In the genomic region with DNA sequence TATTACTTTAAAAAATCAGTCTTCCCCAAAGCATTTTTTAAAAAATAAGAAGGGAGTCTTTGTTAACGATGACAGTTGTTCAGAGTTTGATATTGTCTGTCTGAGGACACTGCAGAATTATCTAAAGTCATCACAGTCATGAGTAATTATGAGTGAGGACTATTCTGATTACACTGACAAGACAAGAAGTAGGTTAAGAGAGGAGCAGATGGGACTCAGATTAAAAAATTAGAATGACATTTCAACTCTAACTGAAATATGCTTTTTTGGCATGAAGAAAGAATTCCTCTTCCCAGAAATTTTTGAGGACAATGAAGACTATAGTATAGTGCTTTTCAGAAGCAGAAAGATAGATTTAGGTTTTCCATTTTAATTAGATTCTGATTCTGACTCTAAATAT, we compare ENCODE assay signal across 34 cellular contexts.
"Had no signal": no experiment of that assay in that cellular context is flagged by ENCODE, and none has a peak within 500 bp of the region (broad histone marks: within the 10 kb centered on the region; RNA-seq: fewer than 3 reads in every experiment).

No MANE protein-coding gene starts in this region.

- H3K4me1 Mint-ChIP-seq: activated B cell treated with CpG ODN at 0.5 μM for 24 hours; activated CD4-positive, alpha-beta memory T cell treated with anti-CD3 and anti-CD28 coated beads, Interleukin-2, amount 10 ng/mL, durations not matched to agents 7 days and 5 days; activated CD4-positive, alpha-beta T cell treated with anti-CD3 and anti-CD28 coated beads, Interleukin-2, amount 10 ng/mL, durations not matched to agents 24 days and 14 days; activated CD8-positive, alpha-beta memory T cell treated with anti-CD3 and anti-CD28 coated beads, Interleukin-2, amount 10 ng/mL, durations not matched to agents 7 days and 5 days; activated naive CD4-positive, alpha-beta T cell treated with anti-CD3 and anti-CD28 coated beads, Interleukin-2, amount 10 ng/mL, durations not matched to agents 7 days and 5 days; activated naive CD4-positive, alpha-beta T cell treated with anti-CD3 and anti-CD28 coated beads, Interleukin-2, amount 50 U/mL, for 24 hours; activated naive CD8-positive, alpha-beta T cell treated with anti-CD3 and anti-CD28 coated beads, Interleukin-2, amount 10 ng/mL, durations not matched to agents 7 days and 5 days; activated naive CD8-positive, alpha-beta T cell treated with anti-CD3 and anti-CD28 coated beads, Interleukin-2, amount 50 U/mL, for 24 hours; central memory CD8-positive, alpha-beta T cell had no signal

- H3K4me1 ChIP-seq: ascending aorta had no signal

- H3K27ac ChIP-seq: ascending aorta, cardiac muscle cell, VCaP had no signal

- H3K36me3 Mint-ChIP-seq: activated CD8-positive, alpha-beta memory T cell treated with anti-CD3 and anti-CD28 coated beads, Interleukin-2, amount 10 ng/mL, durations not matched to agents 7 days and 5 days; activated naive CD4-positive, alpha-beta T cell treated with anti-CD3 and anti-CD28 coated beads, Interleukin-2, amount 10 ng/mL, durations not matched to agents 7 days and 5 days; activated naive CD4-positive, alpha-beta T cell treated with anti-CD3 and anti-CD28 coated beads, Interleukin-2, amount 50 U/mL, for 24 hours; activated naive CD8-positive, alpha-beta T cell; activated naive CD8-positive, alpha-beta T cell treated with anti-CD3 and anti-CD28 coated beads, Interleukin-2, amount 10 ng/mL, durations not matched to agents 7 days and 5 days; brain had no signal

- H3K4me3 Mint-ChIP-seq: activated B cell treated with CpG ODN at 0.5 μM for 24 hours; activated CD4-positive, alpha-beta memory T cell treated with anti-CD3 and anti-CD28 coated beads, Interleukin-2, amount 10 ng/mL, durations not matched to agents 7 days and 5 days; activated CD4-positive, alpha-beta T cell treated with anti-CD3 and anti-CD28 coated beads, Interleukin-2, amount 10 ng/mL, durations not matched to agents 24 days and 14 days; activated CD8-positive, alpha-beta memory T cell treated with anti-CD3 and anti-CD28 coated beads, Interleukin-2, amount 10 ng/mL, durations not matched to agents 7 days and 5 days; activated CD8-positive, alpha-beta T cell treated with anti-CD3 and anti-CD28 coated beads, Interleukin-2, amount 10 ng/mL, durations not matched to agents 7 days and 5 days; activated naive CD4-positive, alpha-beta T cell treated with anti-CD3 and anti-CD28 coated beads, Interleukin-2, amount 10 ng/mL, durations not matched to agents 7 days and 5 days; activated naive CD4-positive, alpha-beta T cell treated with anti-CD3 and anti-CD28 coated beads, Interleukin-2, amount 50 U/mL, for 24 hours; activated naive CD8-positive, alpha-beta T cell; activated naive CD8-positive, alpha-beta T cell treated with anti-CD3 and anti-CD28 coated beads, Interleukin-2, amount 10 ng/mL, durations not matched to agents 7 days and 5 days; activated naive CD8-positive, alpha-beta T cell treated with anti-CD3 and anti-CD28 coated beads, Interleukin-2, amount 50 U/mL, for 24 hours; activated T-cell treated with anti-CD3 and anti-CD28 coated beads, Interleukin-2, amount 50 U/mL, for 24 hours; central memory CD8-positive, alpha-beta T cell; T-helper 1 cell treated with Interleukin-12 subunit alpha and Interleukin-12 subunit beta and Interleukin-4 antibody, amounts not matched to agents 30 μg/mL and 1 μg/mL, for 36 hours; T-helper 2 cell treated with Interferon-gamma antibody and Interleukin-4, amounts not matched to agents 5 μg/mL and 100 μg/mL, for 36 hours had no signal

- H3K4me3 ChIP-seq: ascending aorta, cardiac muscle cell had no signal

- H3K36me3 ChIP-seq: ascending aorta, cardiac muscle cell had no signal

- H3K27me3 Mint-ChIP-seq: activated B cell treated with CpG ODN at 0.5 μM for 24 hours; activated CD4-positive, alpha-beta memory T cell treated with anti-CD3 and anti-CD28 coated beads, Interleukin-2, amount 10 ng/mL, durations not matched to agents 7 days and 5 days; activated CD4-positive, alpha-beta T cell treated with anti-CD3 and anti-CD28 coated beads, Interleukin-2, amount 10 ng/mL, durations not matched to agents 24 days and 14 days; activated CD8-positive, alpha-beta memory T cell treated with anti-CD3 and anti-CD28 coated beads, Interleukin-2, amount 10 ng/mL, durations not matched to agents 7 days and 5 days; activated naive CD4-positive, alpha-beta T cell treated with anti-CD3 and anti-CD28 coated beads, Interleukin-2, amount 10 ng/mL, durations not matched to agents 7 days and 5 days; activated naive CD4-positive, alpha-beta T cell treated with anti-CD3 and anti-CD28 coated beads, Interleukin-2, amount 50 U/mL, for 24 hours; activated naive CD8-positive, alpha-beta T cell; activated naive CD8-positive, alpha-beta T cell treated with anti-CD3 and anti-CD28 coated beads, Interleukin-2, amount 10 ng/mL, durations not matched to agents 7 days and 5 days; activated naive CD8-positive, alpha-beta T cell treated with anti-CD3 and anti-CD28 coated beads, Interleukin-2, amount 50 U/mL, for 24 hours; activated T-cell treated with anti-CD3 and anti-CD28 coated beads, Interleukin-2, amount 50 U/mL, for 24 hours; brain; central memory CD8-positive, alpha-beta T cell had no signal

- DNase-seq: activated B cell treated with CpG ODN at 0.5 μM for 24 hours; activated CD4-positive, alpha-beta memory T cell treated with anti-CD3 and anti-CD28 coated beads, Interleukin-2, amount 10 ng/mL, durations not matched to agents 7 days and 5 days; activated CD4-positive, alpha-beta T cell treated with anti-CD3 and anti-CD28 coated beads for 4 hours; activated CD4-positive, alpha-beta T cell treated with anti-CD3 and anti-CD28 coated beads, Interleukin-2, amount 10 ng/mL, durations not matched to agents 24 days and 14 days; activated CD4-positive, alpha-beta T cell treated with anti-CD3 and anti-CD28 coated beads, Interleukin-2, amount 50 U/mL, for 48 hours; activated CD4-positive, CD25-positive, alpha-beta regulatory T cell treated with anti-CD3 and anti-CD28 coated beads, Interleukin-2, amount 50 U/mL, for 72 hours; activated CD8-positive, alpha-beta memory T cell treated with anti-CD3 and anti-CD28 coated beads for 24 hours; activated CD8-positive, alpha-beta memory T cell treated with anti-CD3 and anti-CD28 coated beads, Interleukin-2, amount 10 ng/mL, durations not matched to agents 7 days and 5 days; activated CD8-positive, alpha-beta memory T cell treated with anti-CD3 and anti-CD28 coated beads, Interleukin-2, amount 50 U/mL, for 48 hours; activated CD8-positive, alpha-beta T cell treated with anti-CD3 and anti-CD28 coated beads, Interleukin-2, amount 10 ng/mL, durations not matched to agents 7 days and 5 days; activated effector memory CD4-positive, alpha-beta T cell treated with Interleukin-2 at 50 U/mL for 16 hours; activated gamma-delta T cell; activated naive CD4-positive, alpha-beta T cell treated with anti-CD3 and anti-CD28 coated beads, Interleukin-2, amount 10 ng/mL, durations not matched to agents 7 days and 5 days; activated naive CD4-positive, alpha-beta T cell treated with Interleukin-2 at 50 U/mL for 16 hours; activated naive CD8-positive, alpha-beta T cell treated with anti-CD3 and anti-CD28 coated beads, Interleukin-2, amount 10 ng/mL, durations not matched to agents 7 days and 5 days; activated naive CD8-positive, alpha-beta T cell treated with anti-CD3 and anti-CD28 coated beads, Interleukin-2, amount 50 U/mL, for 24 hours; activated T-cell treated with anti-CD3 and anti-CD28 coated beads, Interleukin-2, amount 50 U/mL, for 24 hours; activated T-cell treated with anti-CD3 and anti-CD28 coated beads, Interleukin-2, amount 50 U/mL, for 48 hours; amygdala; anterior cingulate cortex; T-helper 2 cell; T-helper 9 cell had no signal

- FAIRE-seq: bronchial epithelial cell, TTC549 had no signal

- H3K27me3 ChIP-seq: ascending aorta, cardiac muscle cell had no signal

- H3K9me3 ChIP-seq: ascending aorta had no signal

- H3K27ac Mint-ChIP-seq: activated B cell treated with CpG ODN at 0.5 μM for 24 hours; activated CD4-positive, alpha-beta memory T cell treated with anti-CD3 and anti-CD28 coated beads, Interleukin-2, amount 10 ng/mL, durations not matched to agents 7 days and 5 days; activated CD4-positive, alpha-beta T cell treated with anti-CD3 and anti-CD28 coated beads, Interleukin-2, amount 10 ng/mL, durations not matched to agents 24 days and 14 days; activated CD8-positive, alpha-beta memory T cell treated with anti-CD3 and anti-CD28 coated beads, Interleukin-2, amount 10 ng/mL, durations not matched to agents 7 days and 5 days; activated CD8-positive, alpha-beta T cell treated with anti-CD3 and anti-CD28 coated beads, Interleukin-2, amount 10 ng/mL, durations not matched to agents 7 days and 5 days; activated naive CD4-positive, alpha-beta T cell treated with anti-CD3 and anti-CD28 coated beads, Interleukin-2, amount 10 ng/mL, durations not matched to agents 7 days and 5 days; activated naive CD4-positive, alpha-beta T cell treated with anti-CD3 and anti-CD28 coated beads, Interleukin-2, amount 50 U/mL, for 24 hours; activated naive CD8-positive, alpha-beta T cell; activated naive CD8-positive, alpha-beta T cell treated with anti-CD3 and anti-CD28 coated beads, Interleukin-2, amount 10 ng/mL, durations not matched to agents 7 days and 5 days; activated naive CD8-positive, alpha-beta T cell treated with anti-CD3 and anti-CD28 coated beads, Interleukin-2, amount 50 U/mL, for 24 hours; activated T-cell treated with anti-CD3 and anti-CD28 coated beads, Interleukin-2, amount 50 U/mL, for 24 hours; activated T-helper 2 cell treated with anti-CD3 and anti-CD28 coated beads, Interferon-gamma antibody, Interleukin-2, Interleukin-4, amounts not matched to agents 10 μg/mL and 5 μg/mL and 100 μg/mL, durations not matched to agents 14 hours and 24 hours and 36 hours; T-helper 1 cell treated with Interleukin-12 subunit alpha and Interleukin-12 subunit beta and Interleukin-4 antibody, amounts not matched to agents 30 μg/mL and 1 μg/mL, for 36 hours; T-helper 2 cell treated with Interferon-gamma antibody and Interleukin-4, amounts not matched to agents 5 μg/mL and 100 μg/mL, for 36 hours had no signal

- ATAC-seq: activated CD8-positive, alpha-beta memory T cell treated with anti-CD3 and anti-CD28 coated beads, Interleukin-2, amount 10 ng/mL, durations not matched to agents 7 days and 5 days; activated CD8-positive, alpha-beta T cell treated with anti-CD3 and anti-CD28 coated beads, Interleukin-2, amount 10 ng/mL, durations not matched to agents 7 days and 5 days; activated naive CD8-positive, alpha-beta T cell treated with anti-CD3 and anti-CD28 coated beads, Interleukin-2, amount 50 U/mL, for 24 hours had no signal
